In genomic region chr1:183892351-183892793, GRCh38 we compare ENCODE assay signal across 1 cellular context.
TF ChIP-seq lines count a peak whose summit lies in the region.

No MANE protein-coding gene starts in this region.

TF ChIP-seq in HepG2, 621 proteins besides CTCF, POLR2A, EP300 and RAD21 (continued from another document and continues in another):
- TF ChIP-seq MLXIP (CRISPR knock-in tag; IDR thresholded peaks at IDR 0.05; ENCODE audit: borderline replicate concordance), result no peak
- TF ChIP-seq ZNF292 (CRISPR knock-in tag; IDR thresholded peaks at IDR 0.05; ENCODE audit: borderline replicate concordance, low read depth), result no peak
- no peak for TF ChIP-seq ATF6 (CRISPR knock-in tag; conservative IDR thresholded peaks at IDR 0.05)
- no peak for TF ChIP-seq ZNF891 (CRISPR knock-in tag; IDR thresholded peaks at IDR 0.05)
- TF ChIP-seq TFDP1 (CRISPR knock-in tag; IDR thresholded peaks at IDR 0.05; ENCODE audit: borderline replicate concordance), result no peak
- peak; percentile 70; the same call in 1 of the 2 replicates for TF ChIP-seq MIER3 (CRISPR knock-in tag; IDR thresholded peaks at IDR 0.05; ENCODE audit: borderline replicate concordance)
- no peak for TF ChIP-seq ZNF451 (CRISPR knock-in tag; IDR thresholded peaks at IDR 0.05)
- no peak for TF ChIP-seq ZNF12 (CRISPR knock-in tag; IDR thresholded peaks at IDR 0.05)
- no peak for TF ChIP-seq ZNF660 (CRISPR knock-in tag; IDR thresholded peaks at IDR 0.05; ENCODE audit: borderline replicate concordance, low read depth)
- TF ChIP-seq ZNF207 (IDR thresholded peaks at IDR 0.05; ENCODE audit: borderline replicate concordance), result no peak
- TF ChIP-seq NFYB (CRISPR knock-in tag; IDR thresholded peaks at IDR 0.05), result no peak
- no peak for TF ChIP-seq MXI1 (IDR thresholded peaks at IDR 0.05; ENCODE audit: borderline replicate concordance, low read depth, low read length)
- peak; percentile 55; the same call in 1 of the 2 replicates for TF ChIP-seq ZNF331 (CRISPR knock-in tag; IDR thresholded peaks at IDR 0.05)
- TF ChIP-seq RERE (CRISPR knock-in tag; IDR thresholded peaks at IDR 0.05; ENCODE audit: low read depth), result 0 out of 2 replicates have a peak, but pooled peaks have one; percentile 32
- no peak for TF ChIP-seq NR2F6 (IDR thresholded peaks at IDR 0.05)
- TF ChIP-seq NR2F6 (CRISPR knock-in tag; IDR thresholded peaks at IDR 0.05), result 0 out of 2 replicates have a peak, but pooled peaks have one; percentile 16
- peak; percentile 71 for TF ChIP-seq HDAC2 (CRISPR knock-in tag; IDR thresholded peaks at IDR 0.05)
- TF ChIP-seq MIER2 (CRISPR knock-in tag; IDR thresholded peaks at IDR 0.05), result no peak
- TF ChIP-seq KDM3A (CRISPR knock-in tag; IDR thresholded peaks at IDR 0.05; ENCODE audit: low read depth), result no peak
- no peak for TF ChIP-seq FOXK2 (IDR thresholded peaks at IDR 0.05)
- no peak for TF ChIP-seq REL (CRISPR knock-in tag; conservative IDR thresholded peaks at IDR 0.05)
- peak; percentile 68 for TF ChIP-seq PBX2 (CRISPR knock-in tag; IDR thresholded peaks at IDR 0.05)
- 0 out of 2 replicates have a peak, but pooled peaks have one; percentile 43 for TF ChIP-seq POGK (CRISPR knock-in tag; conservative IDR thresholded peaks at IDR 0.05)
- no peak for TF ChIP-seq RBAK (CRISPR knock-in tag; IDR thresholded peaks at IDR 0.05)
- TF ChIP-seq ARHGAP35 (CRISPR knock-in tag; IDR thresholded peaks at IDR 0.05; ENCODE audit: borderline replicate concordance), result no peak
- TF ChIP-seq ZBTB10 (CRISPR knock-in tag; IDR thresholded peaks at IDR 0.05; ENCODE audit: borderline replicate concordance), result no peak
- TF ChIP-seq AKNA (CRISPR knock-in tag; IDR thresholded peaks at IDR 0.05; ENCODE audit: borderline replicate concordance), result no peak
- no peak for TF ChIP-seq ZNF496 (CRISPR knock-in tag; IDR thresholded peaks at IDR 0.05; ENCODE audit: insufficient replicate concordance)
- TF ChIP-seq SOX5 (CRISPR knock-in tag; IDR thresholded peaks at IDR 0.05; ENCODE audit: borderline replicate concordance), result peak; percentile 34; the same call in 1 of the 2 replicates
- TF ChIP-seq ZNF431 (CRISPR knock-in tag; IDR thresholded peaks at IDR 0.05; ENCODE audit: borderline replicate concordance, low read depth), result no peak
